In genomic region chr7:143243011-143243410, GRCh38 we compare ENCODE assay signal across 22 cellular contexts. TPM values are rescaled to one million over a fixed set of nuclear protein-coding genes. Genes with fewer than 3 reads are reported as not detected.
DNase-seq lines count a peak whose midpoint lies in the region; ATAC-seq and TF ChIP-seq lines count a peak whose summit lies in the region.
"Had no signal": no experiment of that assay in that cellular context is flagged by ENCODE, and none has a peak within 500 bp of the region (broad histone marks: within the 10 kb centered on the region; RNA-seq: fewer than 3 reads in every experiment).

No MANE protein-coding gene starts in this region.

- peaks cover 21% of the 10 kb centered on the region for H3K4me1 Mint-ChIP-seq in Caco-2 (ENCODE audit: low read depth, unreplicated experiment)
- peaks cover 20% of the 10 kb centered on the region for H3K4me1 Mint-ChIP-seq in progenitor cell of endocrine pancreas (ENCODE audit: low read depth)

- DNase-seq in Caco-2 (no peak), SW480 (ENCODE audit: low spot score) (peak; percentile 30), progenitor cell of endocrine pancreas (ENCODE audit: low spot score, unreplicated experiment) (no peak), left ventricle myocardium inferior (no peak), foreskin melanocyte (no peak), aorta (no peak), HUDEP-2 (lab: John Stamatoyannopoulos, UW; ENCODE audit: unreplicated experiment in 76 of 76) (no peak)
- DNase-seq: CD4-positive, CD25-positive, alpha-beta regulatory T cell; IMR-90; NCI-H1048; NCI-H1417; NCI-H1694; NCI-H2081; NCI-H510A; NCI-H69; SIG-M5 had no signal

- H3K36me3 ChIP-seq in Caco-2 (ENCODE audit: control insufficient read depth, insufficient read depth, low read length) (no peaks in the 10 kb centered on the region), duodenal mucosa (ENCODE audit: control insufficient read depth in 1 of 2, insufficient read depth in 2 of 2, low read length in 2 of 2) (no peaks in the 10 kb centered on the region), left ventricle myocardium inferior (no peaks in the 10 kb centered on the region), aorta (ENCODE audit: control insufficient read depth in 1 of 2, insufficient read depth in 2 of 2, low read length in 1 of 2) (no peaks in the 10 kb centered on the region)
- H3K36me3 ChIP-seq: BLaER1 had no signal

- TF ChIP-seq CTCF in Caco-2 (IDR thresholded peaks at IDR 0.05; ENCODE audit: insufficient read depth in 1 of 2, low read depth in 1 of 2, low read length in 1 of 2, severe bottlenecking in 1 of 2, unreplicated experiment in 1 of 2) (no peak), progenitor cell of endocrine pancreas (IDR thresholded peaks at IDR 0.05; ENCODE audit: unreplicated experiment) (no peak), left ventricle myocardium inferior (IDR thresholded peaks at IDR 0.05; ENCODE audit: borderline replicate concordance) (no peak)

- H3K27ac Mint-ChIP-seq in Caco-2 (ENCODE audit: unreplicated experiment) = no peak overlapping the region
- H3K27ac Mint-ChIP-seq in progenitor cell of endocrine pancreas = peak overlapping the region; percentile 77

- H3K27ac ChIP-seq in duodenal mucosa (ENCODE audit: low read depth, low read length) = no peak overlapping the region
- no peak overlapping the region for H3K27ac ChIP-seq in left ventricle myocardium inferior (replicated peaks)
- no peak overlapping the region for H3K27ac ChIP-seq in aorta (ENCODE audit: low read depth in 1 of 2, low read length in 2 of 2)
- H3K27ac ChIP-seq: BLaER1, KMS-11, SK-N-MC had no signal

- H3K4me3 Mint-ChIP-seq in Caco-2 (ENCODE audit: unreplicated experiment) (peak overlapping the region; percentile 44), progenitor cell of endocrine pancreas (ENCODE audit: low read depth) (peak overlapping the region; percentile 41)
- H3K4me3 Mint-ChIP-seq: CD4-positive, CD25-positive, alpha-beta regulatory T cell had no signal

- H3K9ac ChIP-seq in duodenal mucosa (ENCODE audit: low read depth in 1 of 2, low read length in 2 of 2) = no peak overlapping the region
- H3K9ac ChIP-seq: BLaER1, KMS-11 had no signal

- H3K27me3 Mint-ChIP-seq in Caco-2 (ENCODE audit: insufficient read depth, unreplicated experiment) (no peaks in the 10 kb centered on the region), progenitor cell of endocrine pancreas (peaks cover 11% of the 10 kb centered on the region)

- H3K4me3 ChIP-seq in Caco-2 (ENCODE audit: low read depth, low read length) (peak overlapping the region; percentile 23; the same call in 1 of the 2 replicates), duodenal mucosa (ENCODE audit: low read depth in 1 of 2, low read length in 2 of 2) (peak overlapping the region; percentile 5 to 51), left ventricle myocardium inferior (no peak overlapping the region), aorta (ENCODE audit: low read length in 2 of 2) (no peak overlapping the region)
- H3K4me3 ChIP-seq: BLaER1, SK-N-MC had no signal

- intact Hi-C loops in Caco-2 (cut with micrococcal nuclease; ENCODE audit: unreplicated experiment) = loop anchor here (1.0 kb wide), 2 partner anchors 20 to 41 kb away; partner anchors contain the start of genes GSTK1 and TMEM139
- intact Hi-C loops in left ventricle myocardium inferior (cut with micrococcal nuclease) = loop anchor here (5.0 kb wide), 1 partner anchor 174 kb away; no protein-coding TSS in a partner anchor
- intact Hi-C loops in aorta (cut with DNase I) = loop anchor here (2.0 to 10.0 kb wide), 3 partner anchors 59 to 262 kb away; no protein-coding TSS in a partner anchor

- H3K9me3 Mint-ChIP-seq in Caco-2 (ENCODE audit: unreplicated experiment) (no peaks in the 10 kb centered on the region), progenitor cell of endocrine pancreas (ENCODE audit: low read depth) (no peaks in the 10 kb centered on the region)

- H3K27me3 ChIP-seq in Caco-2 (replicated peaks; ENCODE audit: control insufficient read depth, insufficient read depth, low read length) = no peaks in the 10 kb centered on the region
- no peaks in the 10 kb centered on the region for H3K27me3 ChIP-seq in duodenal mucosa (ENCODE audit: control insufficient read depth in 1 of 2, insufficient read depth in 2 of 2, low read length in 2 of 2)
- no peaks in the 10 kb centered on the region for H3K27me3 ChIP-seq in left ventricle myocardium inferior (ENCODE audit: low read depth)
- no peaks in the 10 kb centered on the region for H3K27me3 ChIP-seq in aorta (ENCODE audit: control insufficient read depth in 1 of 2, insufficient read depth in 2 of 2, low read length in 1 of 2)
- H3K27me3 ChIP-seq: BLaER1 had no signal

- BruUV-seq in Caco-2 (replicated peaks; lab: Mats Ljungman, UMichigan) = no TSS peak

- 79 to 88% methylated on average over 9 to 10 of the region's 10 CpGs for WGBS in aorta, 2 donors

- H3K4me1 ChIP-seq in Caco-2 (peaks cover 24% of the 10 kb centered on the region), duodenal mucosa (ENCODE audit: control insufficient read depth in 1 of 2, insufficient read depth in 2 of 2, low read length in 2 of 2) (peaks cover 23 to 27% of the 10 kb centered on the region in 2 donors), left ventricle myocardium inferior (peaks cover 7% of the 10 kb centered on the region), aorta (ENCODE audit: control insufficient read depth in 1 of 2, insufficient read depth in 2 of 2, low read length in 2 of 2) (no peaks in the 10 kb centered on the region)

- no peak for ATAC-seq in aorta (ENCODE audit: low FRiP score)

- POLR2A ChIA-PET in Caco-2 (lab: Charles Lee) = interaction anchor here (0.6 to 1.7 kb wide), 2 partner anchors 20 to 52 kb away, joined by 5 to 9 read pairs; partner anchors contain the start of gene GSTK1

- CTCF ChIA-PET in Caco-2 (lab: Charles Lee) = interaction anchor here (0.5 to 2.2 kb wide), 7 partner anchors 10 to 165 kb away, joined by 3 to 7 read pairs (median 3); partner anchors contain the start of genes CASP2, EPHA1 and GSTK1

- H3K9me3 ChIP-seq in Caco-2 (no peaks in the 10 kb centered on the region), duodenal mucosa (ENCODE audit: control insufficient read depth in 1 of 2, low read length in 2 of 2) (no peaks in the 10 kb centered on the region), left ventricle myocardium inferior (replicated peaks) (no peaks in the 10 kb centered on the region), aorta (ENCODE audit: control insufficient read depth, low read length) (no peaks in the 10 kb centered on the region)

- no peaks in the 10 kb centered on the region for H3K36me3 Mint-ChIP-seq in Caco-2 (ENCODE audit: insufficient read depth, unreplicated experiment)
- no peaks in the 10 kb centered on the region for H3K36me3 Mint-ChIP-seq in progenitor cell of endocrine pancreas (ENCODE audit: insufficient read depth)
- H3K36me3 Mint-ChIP-seq: CD4-positive, CD25-positive, alpha-beta regulatory T cell had no signal

RNA-seq across cellular contexts. Expression of gene GSTK1, which starts 20.2 kb away (rescaled TPM):
- 127 and 134 TPM in 2 replicates for total RNA-seq in Caco-2 (2022)
- 110 and 114 TPM in 2 replicates for total RNA-seq in progenitor cell of endocrine pancreas
- 291 TPM for total RNA-seq in left ventricle myocardium inferior
- 100 to 1,000 TPM in 1 of 2 donors, 10 to 100 TPM in 1; 75.6 to 123 TPM for total RNA-seq in aorta
- polyA plus RNA-seq in aorta = 100 to 1,000 TPM in 1 of 2 donors, 10 to 100 TPM in 1; 99.5 to 172 TPM

RNA-seq across cellular contexts. Expression of gene TAS2R40, which starts 21.2 kb away (rescaled TPM):
- not detected in 2 replicates for total RNA-seq in Caco-2 (2022)
- total RNA-seq in progenitor cell of endocrine pancreas = not detected in 2 replicates
- not detected for total RNA-seq in left ventricle myocardium inferior
- total RNA-seq in aorta = not detected
- not detected for polyA plus RNA-seq in aorta
- total RNA-seq: CD4-positive, CD25-positive, alpha-beta regulatory T cell; HT1080; IMR-90 had no signal
- polyA plus RNA-seq: AG04450; CD4-positive, CD25-positive, alpha-beta regulatory T cell; IMR-90 had no signal

RNA-seq across cellular contexts. Expression of gene TMEM139, which starts 41.7 kb away (rescaled TPM):
- total RNA-seq in Caco-2 (2022) (19.1 and 26.2 TPM in 2 replicates), progenitor cell of endocrine pancreas (4.7 and 5.1 TPM in 2 replicates), left ventricle myocardium inferior (8.8 TPM), aorta (1 to 10 TPM in 1 of 2 donors, under 1 TPM in 1; 0.32 to 1.2 TPM)
- 10 to 100 TPM in 1 of 2 donors, under 1 TPM in 1; 0.10 to 17.3 TPM for polyA plus RNA-seq in aorta
- total RNA-seq: HT1080, IMR-90 had no signal
- polyA plus RNA-seq: AG04450 had no signal

RNA-seq across cellular contexts. Expression of gene CASP2, which starts 45.1 kb away (rescaled TPM):
- total RNA-seq in Caco-2 (2022) (51.7 and 62.0 TPM in 2 replicates), progenitor cell of endocrine pancreas (65.5 and 68.9 TPM in 2 replicates), left ventricle myocardium inferior (10.9 TPM), aorta (10 to 100 TPM; 21.7 to 23.9 TPM)
- polyA plus RNA-seq in aorta = 1 to 10 TPM; 2.6 to 5.9 TPM

RNA-seq across cellular contexts. Expression of gene TAS2R39, which starts 59.8 kb away (rescaled TPM):
- total RNA-seq in Caco-2 (2022) (not detected in 2 replicates), progenitor cell of endocrine pancreas (not detected in 2 replicates), left ventricle myocardium inferior (not detected), aorta (not detected)
- polyA plus RNA-seq in aorta = not detected
- total RNA-seq: CD4-positive, CD25-positive, alpha-beta regulatory T cell; HT1080; IMR-90 had no signal
- polyA plus RNA-seq: AG04450; CD4-positive, CD25-positive, alpha-beta regulatory T cell; IMR-90 had no signal

Comparison
In these comparisons a context has a peak if more than half of its experiments do, and no peak if none do; other contexts are left out.
1. H3K4me3 ChIP-seq: peak in Caco-2 (single experiment) and duodenal mucosa (2 of 2); none in left ventricle myocardium inferior (single experiment) and aorta (0 of 2).